Comparison of ENCODE assay signal across 1 cellular context in genomic region chr13:76983676-76984075, GRCh38.
TF ChIP-seq lines count a peak whose summit lies in the region.

No MANE protein-coding gene starts in this region.

TF ChIP-seq in HepG2, 621 proteins besides CTCF, POLR2A, EP300 and RAD21 (continued from another document):
- TF ChIP-seq ARID5B (CRISPR knock-in tag; IDR thresholded peaks at IDR 0.05) (peak; percentile 25; the same call in 1 of the 2 replicates), NR2F6 (IDR thresholded peaks at IDR 0.05) (peak; percentile 16; the same call in 1 of the 2 replicates), NR2F6 (CRISPR knock-in tag; IDR thresholded peaks at IDR 0.05) (peak; percentile 57; the same call in 1 of the 2 replicates)
TF ChIP-seq in HepG2: peak in this region for 8.
